15 cellular contexts compared by ENCODE assay signal in the genomic region with DNA sequence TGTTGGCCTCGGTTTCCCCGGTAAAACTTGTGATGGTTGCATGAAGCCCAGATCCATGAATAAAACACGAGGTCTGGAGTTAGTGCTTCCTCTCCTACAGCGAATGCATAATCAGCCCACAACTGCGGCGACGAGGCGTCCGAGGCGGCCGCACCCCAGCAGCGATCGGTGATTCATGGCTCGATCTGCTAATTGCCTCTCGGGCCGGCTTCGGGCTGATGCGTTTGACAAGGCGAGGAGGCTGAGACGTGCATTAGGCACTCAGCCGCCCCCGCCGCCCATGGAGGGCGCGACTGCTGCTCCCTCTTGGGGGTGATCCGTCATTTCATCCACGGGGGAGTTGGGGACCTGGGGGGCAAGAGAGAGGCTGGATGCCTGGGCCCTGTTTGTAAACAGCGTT. TPM values are rescaled to one million over a fixed set of nuclear protein-coding genes. Genes with fewer than 3 reads are reported as not detected.
DNase-seq lines count a peak whose midpoint lies in the region; TF ChIP-seq lines count a peak whose summit lies in the region.
"Had no signal": no experiment of that assay in that cellular context is flagged by ENCODE, and none has a peak within 500 bp of the region (broad histone marks: within the 10 kb centered on the region; RNA-seq: fewer than 3 reads in every experiment).

No MANE protein-coding gene starts in this region.

- intact Hi-C loops in ascending aorta (cut with DNase I) (no loop called here), breast epithelium (cut with DNase I; ENCODE audit: low total_unique reads) (no loop called here)

- no peaks in the 10 kb centered on the region for H3K9me3 Mint-ChIP-seq in glutamatergic neuron (ENCODE audit: unreplicated experiment)
- H3K9me3 Mint-ChIP-seq: CD8-positive, alpha-beta memory T cell; H9 had no signal

- no peaks in the 10 kb centered on the region for H3K4me1 ChIP-seq in HEK293 (ENCODE audit: control insufficient read depth, insufficient read depth, low read length)
- H3K4me1 ChIP-seq in NT2/D1 (ENCODE audit: insufficient read depth, insufficient read length), result peaks cover 6% of the 10 kb centered on the region
- H3K4me1 ChIP-seq in ascending aorta, result no peaks in the 10 kb centered on the region
- no peaks in the 10 kb centered on the region for H3K4me1 ChIP-seq in breast epithelium

- TF ChIP-seq CTCF in HEK293 (tag by site-specific recombination; IDR thresholded peaks at IDR 0.05) (no peak), glutamatergic neuron (IDR thresholded peaks at IDR 0.05; ENCODE audit: partially characterized antibody, unreplicated experiment) (no peak), ascending aorta (IDR thresholded peaks at IDR 0.05) (no peak), breast epithelium (IDR thresholded peaks at IDR 0.05) (no peak)

- H3K4me3 Mint-ChIP-seq in glutamatergic neuron (ENCODE audit: unreplicated experiment), result no peak overlapping the region
- H3K4me3 Mint-ChIP-seq: CD8-positive, alpha-beta memory T cell; H9 had no signal

- H3K27me3 ChIP-seq in NT2/D1 (ENCODE audit: insufficient read depth, insufficient read length) (no peaks in the 10 kb centered on the region), ascending aorta (no peaks in the 10 kb centered on the region), breast epithelium (no peaks in the 10 kb centered on the region)
- H3K27me3 ChIP-seq: MG63 had no signal

- CTCF ChIA-PET in HEK293 (lab: Yijun Ruan, JAX), result interaction anchor here (0.6 to 1.5 kb wide), 2 partner anchors 89 to 306 kb away, joined by 3 to 4 read pairs; no protein-coding TSS in a partner anchor

- peak overlapping the region; percentile 55 for H3K27ac Mint-ChIP-seq in glutamatergic neuron (ENCODE audit: unreplicated experiment)
- H3K27ac Mint-ChIP-seq: CD8-positive, alpha-beta memory T cell; H9 had no signal

- peak overlapping the region; percentile 57 for H3K9ac ChIP-seq in NT2/D1 (ENCODE audit: insufficient read length, low read depth)

- H3K27ac ChIP-seq in HEK293 (ENCODE audit: extremely low read depth, low read depth, low read length) (no peak overlapping the region), ascending aorta (no peak overlapping the region), breast epithelium (no peak overlapping the region)

- no peak for DNase-seq in NT2/D1 (ENCODE audit: low read depth, low spot score)
- no peak for DNase-seq in glutamatergic neuron
- DNase-seq in retina, result peak; percentile 82
- no peak for DNase-seq in ascending aorta (ENCODE audit: low spot score in 2 of 2)
- no peak for DNase-seq in activated T-cell treated with anti-CD3 and anti-CD28 coated beads, Interleukin-2, amount 50 U/mL, for 1 hour
- DNase-seq in breast epithelium (ENCODE audit: low spot score in 2 of 2), result no peak
- DNase-seq: CD8-positive, alpha-beta memory T cell; DMS 273 treated with DMSO at 0.1 percent for 48 hours; H9; MG63; NCI-H1417 treated with DMSO at 0.1 percent for 48 hours; NCI-H2029; NCI-H510A; PC-3 had no signal

- no peaks in the 10 kb centered on the region for H3K36me3 Mint-ChIP-seq in glutamatergic neuron (ENCODE audit: unreplicated experiment)
- H3K36me3 Mint-ChIP-seq: CD8-positive, alpha-beta memory T cell had no signal

- H3K4me3 ChIP-seq in HEK293 (ENCODE audit: low read depth, low read length) (no peak overlapping the region), NT2/D1 (ENCODE audit: insufficient read length, low read depth) (no peak overlapping the region), ascending aorta (no peak overlapping the region), breast epithelium (no peak overlapping the region)
- H3K4me3 ChIP-seq: MG63 had no signal

- H3K9me3 ChIP-seq in HEK293 (ENCODE audit: control insufficient read depth, insufficient read depth, low read depth, low read length) (no peaks in the 10 kb centered on the region), NT2/D1 (ENCODE audit: insufficient read depth, low read length) (no peaks in the 10 kb centered on the region), ascending aorta (no peaks in the 10 kb centered on the region), breast epithelium (no peaks in the 10 kb centered on the region)
- H3K9me3 ChIP-seq: MG63 had no signal

- TF ChIP-seq POLR2A in breast epithelium (IDR thresholded peaks at IDR 0.05), result no peak

- peaks cover 7% of the 10 kb centered on the region for H3K4me1 Mint-ChIP-seq in glutamatergic neuron (ENCODE audit: low read depth, unreplicated experiment)
- H3K4me1 Mint-ChIP-seq: CD8-positive, alpha-beta memory T cell had no signal

- H3K36me3 ChIP-seq in HEK293 (ENCODE audit: control insufficient read depth in 2 of 2, insufficient read depth in 1 of 2, low read length in 2 of 2) (no peaks in the 10 kb centered on the region), NT2/D1 (ENCODE audit: insufficient read depth, insufficient read length, low read length) (no peaks in the 10 kb centered on the region), ascending aorta (no peaks in the 10 kb centered on the region), breast epithelium (no peaks in the 10 kb centered on the region)
- H3K36me3 ChIP-seq: MG63 had no signal

- POLR2A ChIA-PET in HEK293 (lab: Yijun Ruan, JAX), result no interaction called here

- peaks cover 4% of the 10 kb centered on the region for H3K27me3 Mint-ChIP-seq in glutamatergic neuron (ENCODE audit: unreplicated experiment)

TF ChIP-seq in HEK293, 187 proteins besides CTCF, POLR2A, EP300 and RAD21:
- TF ChIP-seq ZFHX2 (tag by site-specific recombination; conservative IDR thresholded peaks at IDR 0.05) (peak; percentile 58), ZBTB8A (tag by site-specific recombination; IDR thresholded peaks at IDR 0.05) (no peak), KLF9 (tag by site-specific recombination; IDR thresholded peaks at IDR 0.05; ENCODE audit: low read depth) (no peak), RBAK (tag by site-specific recombination; IDR thresholded peaks at IDR 0.05) (no peak)

RNA-seq across cellular contexts. Expression of a gene that starts 48.1 kb away (rescaled TPM):
- total RNA-seq in glutamatergic neuron (ENCODE audit: unreplicated experiment) (61.4 TPM), ascending aorta (not detected), breast epithelium (under 1 TPM in 1 of 3 donors, not detected in 2; 0.66 TPM)
- total RNA-seq: CD8-positive, alpha-beta memory T cell; PC-3 had no signal

RNA-seq across cellular contexts. Expression of a gene that starts 49.9 kb away (rescaled TPM):
- 123 TPM for total RNA-seq in glutamatergic neuron (ENCODE audit: unreplicated experiment)
- total RNA-seq in ascending aorta, result 216 TPM
- total RNA-seq in breast epithelium, result 100 to 1,000 TPM in 1 of 3 donors, 10 to 100 TPM in 2; 67.5 to 122 (median 67.5) TPM

RNA-seq across cellular contexts. Expression of a gene that starts 58.5 kb away (rescaled TPM):
- 17.3 TPM for total RNA-seq in glutamatergic neuron (ENCODE audit: unreplicated experiment)
- 156 TPM for total RNA-seq in ascending aorta
- total RNA-seq in breast epithelium, result 10 to 100 TPM; 43.9 to 60.6 (median 53.1) TPM

Comparison
In these comparisons a context has a peak if more than half of its experiments do, and no peak if none do; other contexts are left out.
1. RNA of a gene that starts 48.1 kb away (total RNA-seq): 61.4 TPM in glutamatergic neuron (single experiment); not detected in ascending aorta (single experiment) and 0.66 TPM in breast epithelium; every median in the first group is over 10 times any median in the second.